Comparison of ENCODE assay signal across 1 cellular context in the genomic region with DNA sequence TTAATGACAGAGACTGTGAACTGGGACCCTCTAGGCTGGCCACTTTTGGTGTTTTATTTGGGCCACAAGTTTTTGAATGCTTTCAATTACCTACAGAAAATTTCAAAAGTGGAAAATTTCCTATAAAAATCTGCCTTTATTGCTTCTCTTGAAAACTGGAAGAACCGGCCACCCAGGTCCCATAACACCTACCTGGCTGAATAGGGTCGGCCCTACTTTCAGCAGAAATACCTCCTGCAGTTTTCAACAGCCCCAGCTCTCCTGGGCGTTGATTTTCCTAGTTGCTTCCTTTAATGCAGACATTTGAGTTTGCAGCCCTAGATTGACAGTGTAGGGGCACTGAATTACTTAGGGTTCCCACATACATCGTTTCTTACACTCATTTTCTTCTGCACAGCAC.
TF ChIP-seq lines count a peak whose summit lies in the region.

No MANE protein-coding gene starts in this region.

TF ChIP-seq in SK-N-SH, 30 proteins besides CTCF, POLR2A, EP300 and RAD21 (continued from another document):
- TF ChIP-seq RXRA (IDR thresholded peaks at IDR 0.05; ENCODE audit: borderline replicate concordance, low read depth), result no peak
- TF ChIP-seq YY1 (IDR thresholded peaks at IDR 0.05; ENCODE audit: low read depth), result no peak
- TF ChIP-seq GATA2 (CRISPR knock-in tag; IDR thresholded peaks at IDR 0.05), result no peak
- no peak for TF ChIP-seq CHD2 (IDR thresholded peaks at IDR 0.05; ENCODE audit: low read length, partially characterized antibody)
- TF ChIP-seq FOXJ3 (CRISPR knock-in tag; IDR thresholded peaks at IDR 0.05), result no peak
- no peak for TF ChIP-seq REST (IDR thresholded peaks at IDR 0.05; ENCODE audit: low read depth, low read length)
- TF ChIP-seq NFIC (IDR thresholded peaks at IDR 0.05; ENCODE audit: borderline replicate concordance), result no peak
- TF ChIP-seq TEAD4 (IDR thresholded peaks at IDR 0.05; ENCODE audit: borderline replicate concordance, insufficient read depth), result no peak
- no peak for TF ChIP-seq TAF1 (IDR thresholded peaks at IDR 0.05; ENCODE audit: borderline replicate concordance, low read depth, low read length)
